ENCODE assay signal across 24 cellular contexts in genomic region chr17:79610151-79610645, GRCh38. TPM values are rescaled to one million over a fixed set of nuclear protein-coding genes. Genes with fewer than 3 reads are reported as not detected.
A peak's percentile ranks its signal among the peaks of the same experiment; 100 is the strongest.
DNase-seq lines count a peak whose midpoint lies in the region; ATAC-seq, FAIRE-seq and TF ChIP-seq lines count a peak whose summit lies in the region.
"Had no signal": no experiment of that assay in that cellular context is flagged by ENCODE, and none has a peak within 500 bp of the region (broad histone marks: within the 10 kb centered on the region; RNA-seq: fewer than 3 reads in every experiment).

No MANE protein-coding gene starts in this region.

- peaks cover 52% of the 10 kb centered on the region for H3K27me3 Mint-ChIP-seq in neural progenitor cell (ENCODE audit: insufficient read depth, low read depth)
- peaks cover 34 to 36% of the 10 kb centered on the region in 2 donors for H3K27me3 Mint-ChIP-seq in CD4-positive, alpha-beta memory T cell

- no peaks in the 10 kb centered on the region for H3K79me1 ChIP-seq in H1 (ENCODE audit: low read depth, low read length)

- no peak overlapping the region for H4K91ac ChIP-seq in H1 (replicated peaks; ENCODE audit: insufficient read length, low read length)

- H3K56ac ChIP-seq in H1 (replicated peaks; ENCODE audit: insufficient read length, low read depth, low read length) = no peak overlapping the region

- no peak overlapping the region for H3K4me3 ChIP-seq in SK-N-SH (ENCODE audit: low read depth in 2 of 2, low read length in 1 of 2)
- peak overlapping the region in 3 of 4 experiments; percentile 23 to 60 (median 27); a peak in 5 of 8 replicates for H3K4me3 ChIP-seq in H1 (ENCODE audit: extremely low read depth in 1 of 4, insufficient read depth in 2 of 4, low read depth in 3 of 4, low read length in 4 of 4)
- H3K4me3 ChIP-seq in neural progenitor cell = peak overlapping the region; percentile 44
- H3K4me3 ChIP-seq in uterus = peak overlapping the region; percentile 26 to 28
- no peak overlapping the region for H3K4me3 ChIP-seq in CD4-positive, alpha-beta memory T cell (ENCODE audit: low read length in 2 of 2)

- peaks cover 38% of the 10 kb centered on the region for H3K4me1 Mint-ChIP-seq in neural progenitor cell
- peaks cover 0 to 5% (median 2%) of the 10 kb centered on the region in 4 donors for H3K4me1 Mint-ChIP-seq in CD4-positive, alpha-beta memory T cell

- no peak for TF ChIP-seq EP300 in SK-N-SH (IDR thresholded peaks at IDR 0.05; ENCODE audit: borderline replicate concordance in 1 of 2, low read depth in 1 of 2, low read length in 1 of 2)
- TF ChIP-seq EP300 in H1 (IDR thresholded peaks at IDR 0.05; ENCODE audit: borderline replicate concordance in 1 of 2, low read depth in 2 of 2, low read length in 2 of 2) = no peak

- DNase-seq in SK-N-SH (peak; percentile 55), H1 (ENCODE audit: low read depth in 1 of 2, low spot score in 2 of 2) (no peak), neural progenitor cell (ENCODE audit: low spot score) (no peak), uterus (no peak)
- no peak for DNase-seq in CD4-positive, alpha-beta memory T cell
- DNase-seq: activated CD4-positive, alpha-beta memory T cell treated with anti-CD3 and anti-CD28 coated beads for 36 hours; activated naive CD4-positive, alpha-beta T cell treated with anti-CD3 and anti-CD28 coated beads for 36 hours; activated T-cell treated with anti-CD3 and anti-CD28 coated beads, Interleukin-2, amount 50 U/mL, for 24 hours; cerebellar nuclear complex; effector memory CD8-positive, alpha-beta T cell; NCI-H1417; NCI-H2107; NCI-H524 treated with DMSO at 0.1 percent for 48 hours had no signal

- no peak overlapping the region for H2BK15ac ChIP-seq in H1 (ENCODE audit: low read length)

- no peak overlapping the region for H2BK5ac ChIP-seq in H1 (ENCODE audit: low read depth, low read length)

- no peak overlapping the region for H2BK120ac ChIP-seq in H1 (replicated peaks; ENCODE audit: low read depth, low read length)

- POLR2A ChIA-PET in SK-N-SH (lab: Yijun Ruan, JAX) = no interaction called here
- POLR2A ChIA-PET in H1 (lab: Charles Lee; ENCODE audit: partially characterized antibody) = no interaction called here
- POLR2A ChIA-PET in CD4-positive, alpha-beta memory T cell (lab: Charles Lee; ENCODE audit: partially characterized antibody) = no interaction called here

- FAIRE-seq in H1 (lab: Jason Lieb, UNC) = no peak
- FAIRE-seq: A204.1, astrocyte, H54 had no signal

- TF ChIP-seq RAD21 in SK-N-SH (IDR thresholded peaks at IDR 0.05; ENCODE audit: low read length) = no peak
- no peak for TF ChIP-seq RAD21 in H1 (IDR thresholded peaks at IDR 0.05 in 1 of 2, conservative IDR thresholded peaks at IDR 0.05 in 1 of 2; ENCODE audit: low read depth in 2 of 2, low read length in 2 of 2)

- intact Hi-C loops in uterus (cut with DNase I; ENCODE audit: low total_unique reads) = no loop called here
- intact Hi-C loops in CD4-positive, alpha-beta memory T cell (cut with micrococcal nuclease) = no loop called here

- ATAC-seq in SK-N-SH treated with all-trans-retinoic acid at 6 μM for 48 hours = no peak
- ATAC-seq in GM18868 (IDR thresholded peaks at IDR 0.05; ENCODE audit: unreplicated experiment) = no peak
- no peak for ATAC-seq in GM18502 (IDR thresholded peaks at IDR 0.05; ENCODE audit: poor library complexity, unreplicated experiment)
- ATAC-seq: effector memory CD8-positive, alpha-beta T cell had no signal

- no peaks in the 10 kb centered on the region for H3K9me2 ChIP-seq in SK-N-SH

- H4K5ac ChIP-seq in H1 (ENCODE audit: insufficient read length, low read depth, low read length) = no peak overlapping the region

- WGBS in SK-N-SH (ENCODE audit: low lambda C conversion rate) = 12% methylated on average over 19 of the region's 54 CpGs
- 6% methylated on average over 18 of the region's 54 CpGs; no CpG with 5 or more reads in 1 of the 2 experiments for WGBS in H1 (ENCODE audit: extremely low coverage in 1 of 2, insufficient coverage in 1 of 2, insufficient read length in 1 of 2, insufficient replicate concordance in 2 of 2, low coverage in 1 of 2, low lambda C conversion rate in 2 of 2, missing lambda C conversion rate in 1 of 2), 2 experiments

- H3F3A ChIP-seq in SK-N-SH (replicated peaks; ENCODE audit: insufficient read depth) (no peaks in the 10 kb centered on the region), neural progenitor cell (ENCODE audit: low read depth) (peaks cover 15% of the 10 kb centered on the region)

- H3K36me3 Mint-ChIP-seq in neural progenitor cell = no peaks in the 10 kb centered on the region
- H3K36me3 Mint-ChIP-seq in CD4-positive, alpha-beta memory T cell = no peaks in the 10 kb centered on the region
- H3K36me3 Mint-ChIP-seq: activated CD4-positive, alpha-beta memory T cell treated with anti-CD3 and anti-CD28 coated beads for 36 hours; WTC11 had no signal

- H3K23ac ChIP-seq in H1 (ENCODE audit: insufficient read length) = no peak overlapping the region

- TF ChIP-seq POLR2A in H1 (IDR thresholded peaks at IDR 0.05; ENCODE audit: control extremely low read depth in 1 of 2, low read depth in 2 of 2, low read length in 2 of 2) = no peak
- no peak for TF ChIP-seq POLR2A in uterus (IDR thresholded peaks at IDR 0.05)

- peaks cover 78% of the 10 kb centered on the region for H3K27me3 ChIP-seq in SK-N-SH (ENCODE audit: insufficient read depth)
- H3K27me3 ChIP-seq in H1 (replicated peaks in 1 of 4; ENCODE audit: control insufficient read depth in 3 of 4, extremely low read depth in 1 of 4, insufficient read depth in 3 of 4, low read length in 3 of 4) = peaks cover 40 to 55% (median 51%) of the 10 kb centered on the region in 4 experiments
- peaks cover 77% of the 10 kb centered on the region for H3K27me3 ChIP-seq in neural progenitor cell
- H3K27me3 ChIP-seq in uterus = no peaks in the 10 kb centered on the region
- H3K27me3 ChIP-seq in CD4-positive, alpha-beta memory T cell (ENCODE audit: insufficient read depth, low read length) = peaks cover 7% of the 10 kb centered on the region

- H3K4ac ChIP-seq in H1 (replicated peaks; ENCODE audit: insufficient read length, low read depth, low read length) = no peak overlapping the region

- H3K4me1 ChIP-seq in SK-N-SH (ENCODE audit: control insufficient read depth in 1 of 2, insufficient read depth in 2 of 2, low read depth in 1 of 2, low read length in 1 of 2) (no peaks in the 10 kb centered on the region), H1 (replicated peaks in 1 of 4; ENCODE audit: control insufficient read depth in 3 of 4, insufficient read depth in 4 of 4, low read length in 3 of 4) (peaks cover 0 to 17% (median 11%) of the 10 kb centered on the region in 4 experiments; a peak in 6 of 7 replicates), neural progenitor cell (peaks cover 26% of the 10 kb centered on the region), uterus (peaks cover 0 to 3% of the 10 kb centered on the region in 2 donors)
- no peaks in the 10 kb centered on the region for H3K4me1 ChIP-seq in CD4-positive, alpha-beta memory T cell (ENCODE audit: insufficient read depth, low read length)

- CTCF ChIA-PET in SK-N-SH (lab: Yijun Ruan, JAX) (interaction anchor here (1.4 to 4.0 kb wide), 4 partner anchors 9 to 209 kb away, joined by 4 to 63 read pairs (median 12); no protein-coding TSS in a partner anchor), H1 (lab: Charles Lee; ENCODE audit: partially characterized antibody) (interaction anchor here (1.3 to 1.7 kb wide), 2 partner anchors 110 to 225 kb away, joined by 3 read pairs; no protein-coding TSS in a partner anchor)
- CTCF ChIA-PET in CD4-positive, alpha-beta memory T cell (lab: Charles Lee; ENCODE audit: partially characterized antibody) = no interaction called here

- no peaks in the 10 kb centered on the region for H3K36me3 ChIP-seq in SK-N-SH (replicated peaks in 1 of 2; ENCODE audit: control insufficient read depth in 1 of 2, insufficient read depth in 2 of 2, low read length in 1 of 2)
- peaks cover 0 to 3% (median 0%) of the 10 kb centered on the region in 4 experiments; a peak in 1 of 8 replicates for H3K36me3 ChIP-seq in H1 (ENCODE audit: control insufficient read depth in 2 of 4, insufficient read depth in 4 of 4, low read length in 3 of 4)
- no peaks in the 10 kb centered on the region for H3K36me3 ChIP-seq in neural progenitor cell
- no peaks in the 10 kb centered on the region for H3K36me3 ChIP-seq in uterus
- H3K36me3 ChIP-seq in CD4-positive, alpha-beta memory T cell (ENCODE audit: insufficient read depth, low read length) = no peaks in the 10 kb centered on the region
- H3K36me3 ChIP-seq: neutrophil had no signal

- H4K8ac ChIP-seq in H1 (ENCODE audit: extremely low read depth, insufficient read depth, low read length) = no peak overlapping the region

- no peak overlapping the region for H3K27ac ChIP-seq in SK-N-SH (ENCODE audit: low read depth in 2 of 2, low read length in 1 of 2)
- no peak overlapping the region for H3K27ac ChIP-seq in H1 (ENCODE audit: low read depth, low read length)
- no peak overlapping the region for H3K27ac ChIP-seq in neural progenitor cell
- H3K27ac ChIP-seq in uterus = no peak overlapping the region
- H3K27ac ChIP-seq in CD4-positive, alpha-beta memory T cell (ENCODE audit: low read depth, low read length) = no peak overlapping the region
- H3K27ac ChIP-seq: neutrophil had no signal

- no peak overlapping the region for H3K14ac ChIP-seq in H1 (ENCODE audit: insufficient read length)

- H4K20me1 ChIP-seq in SK-N-SH (ENCODE audit: insufficient read depth) (no peaks in the 10 kb centered on the region), H1 (replicated peaks in 1 of 2; ENCODE audit: control insufficient read depth in 1 of 2, insufficient read depth in 2 of 2, low read length in 2 of 2) (peaks cover 0 to 9% of the 10 kb centered on the region in 2 experiments), neural progenitor cell (ENCODE audit: low read depth) (peaks cover 40% of the 10 kb centered on the region)

- H3K9ac ChIP-seq in SK-N-SH (no peak overlapping the region), H1 (replicated peaks in 1 of 4; ENCODE audit: extremely low read depth in 1 of 4, low read depth in 3 of 4, low read length in 3 of 4) (no peak overlapping the region), neural progenitor cell (no peak overlapping the region)

- no peak overlapping the region for H2BK12ac ChIP-seq in H1 (ENCODE audit: low read depth, low read length)

- H2BK20ac ChIP-seq in H1 (ENCODE audit: low read length) = no peak overlapping the region

- H2AFZ ChIP-seq in SK-N-SH (ENCODE audit: low read depth) (no peak overlapping the region), H1 (ENCODE audit: low read length) (no peak overlapping the region), neural progenitor cell (replicated peaks) (no peak overlapping the region)

- no peak for TF ChIP-seq CTCF in SK-N-SH (IDR thresholded peaks at IDR 0.05)
- TF ChIP-seq CTCF in H1 (IDR thresholded peaks at IDR 0.05; ENCODE audit: control extremely low read depth in 1 of 3, insufficient read depth in 1 of 3, low read depth in 1 of 3, low read length in 3 of 3) = no peak
- no peak for TF ChIP-seq CTCF in neural progenitor cell (IDR thresholded peaks at IDR 0.05)
- TF ChIP-seq CTCF in uterus (IDR thresholded peaks at IDR 0.05) = no peak

- H3K18ac ChIP-seq in H1 (ENCODE audit: extremely low read depth, low read length) = no peak overlapping the region

- H3K27ac Mint-ChIP-seq in neural progenitor cell = no peak overlapping the region
- no peak overlapping the region for H3K27ac Mint-ChIP-seq in CD4-positive, alpha-beta memory T cell
- H3K27ac Mint-ChIP-seq: activated CD4-positive, alpha-beta memory T cell treated with anti-CD3 and anti-CD28 coated beads for 36 hours; activated naive CD4-positive, alpha-beta T cell treated with anti-CD3 and anti-CD28 coated beads for 36 hours; activated T-cell treated with anti-CD3 and anti-CD28 coated beads, Interleukin-2, amount 50 U/mL, for 24 hours; effector memory CD8-positive, alpha-beta T cell; WTC11 had no signal

- H3K79me2 ChIP-seq in SK-N-SH (ENCODE audit: insufficient read depth) = no peaks in the 10 kb centered on the region
- H3K79me2 ChIP-seq in H1 (ENCODE audit: control insufficient read depth in 1 of 2, insufficient read depth in 2 of 2, low read length in 2 of 2) = no peaks in the 10 kb centered on the region
- H3K79me2 ChIP-seq in neural progenitor cell (ENCODE audit: low read depth) = no peaks in the 10 kb centered on the region

- H3K4me2 ChIP-seq in SK-N-SH = no peak overlapping the region
- H3K4me2 ChIP-seq in H1 (ENCODE audit: insufficient read depth in 1 of 2, low read depth in 2 of 2, low read length in 2 of 2) = peak overlapping the region; percentile 69 to 73
- peak overlapping the region; percentile 89 for H3K4me2 ChIP-seq in neural progenitor cell

- peak overlapping the region; percentile 67 for H3K4me3 Mint-ChIP-seq in neural progenitor cell
- no peak overlapping the region for H3K4me3 Mint-ChIP-seq in CD4-positive, alpha-beta memory T cell
- H3K4me3 Mint-ChIP-seq: activated CD4-positive, alpha-beta memory T cell treated with anti-CD3 and anti-CD28 coated beads for 36 hours; activated naive CD4-positive, alpha-beta T cell treated with anti-CD3 and anti-CD28 coated beads for 36 hours; activated T-cell treated with anti-CD3 and anti-CD28 coated beads, Interleukin-2, amount 50 U/mL, for 24 hours; effector memory CD8-positive, alpha-beta T cell had no signal

- H3K9me3 Mint-ChIP-seq in neural progenitor cell = peaks cover 3% of the 10 kb centered on the region
- peaks cover 0 to 2% (median 0%) of the 10 kb centered on the region in 8 donors for H3K9me3 Mint-ChIP-seq in CD4-positive, alpha-beta memory T cell
- H3K9me3 Mint-ChIP-seq: activated CD4-positive, alpha-beta memory T cell treated with anti-CD3 and anti-CD28 coated beads for 36 hours; activated naive CD4-positive, alpha-beta T cell treated with anti-CD3 and anti-CD28 coated beads for 36 hours; activated T-cell treated with anti-CD3 and anti-CD28 coated beads, Interleukin-2, amount 50 U/mL, for 24 hours; effector memory CD8-positive, alpha-beta T cell; WTC11 had no signal

- H2AK5ac ChIP-seq in H1 (ENCODE audit: low read depth, low read length) = no peak overlapping the region

- peaks cover 7% of the 10 kb centered on the region; the same call in 1 of the 2 replicates for H3K23me2 ChIP-seq in H1 (ENCODE audit: low read depth, low read length)

- no peaks in the 10 kb centered on the region for H3K9me3 ChIP-seq in SK-N-SH
- no peaks in the 10 kb centered on the region for H3K9me3 ChIP-seq in H1 (ENCODE audit: insufficient read depth in 2 of 2, low read depth in 1 of 2, low read length in 1 of 2)
- no peaks in the 10 kb centered on the region for H3K9me3 ChIP-seq in neural progenitor cell (ENCODE audit: low read depth)
- no peaks in the 10 kb centered on the region for H3K9me3 ChIP-seq in uterus
- H3K9me3 ChIP-seq in CD4-positive, alpha-beta memory T cell (ENCODE audit: control insufficient read depth in 1 of 2, low read length in 2 of 2) = no peaks in the 10 kb centered on the region
- H3K9me3 ChIP-seq: neutrophil had no signal

RNA-seq across cellular contexts. Expression of gene RBFOX3, which starts 0.7 kb away (rescaled TPM):
- polyA plus RNA-seq in SK-N-SH (2012; rRNA removed) (not detected in 2 replicates), H1 (2011; rRNA removed) (8.0 and 13.9 TPM in 2 replicates)
- 0.04 TPM in 1 of 2 replicates, not detected in the other for polyA plus RNA-seq in SK-N-SH (2012; cell fraction: cytosol; rRNA removed)
- polyA plus RNA-seq in SK-N-SH (2012; cell fraction: nucleus; rRNA removed) = 0.04 and 0.12 TPM in 2 replicates
- total RNA-seq in H1 (2021; fragmentation: NEBNext Ultra II Directional; extraction: Animal tissue kit (Norgen Biotek cat#: 25700)) = 19.7 and 26.2 TPM in 2 replicates
- 10.0 TPM for polyA plus RNA-seq in H1 (2011; cell fraction: cytosol; rRNA removed)
- polyA plus RNA-seq in H1 (2011; cell fraction: nucleus; rRNA removed) = 20.8 TPM
- polyA plus RNA-seq in H1 (2012, experiment 1 of 2) = 17.5 to 29.6 TPM (median 23.9 TPM) in 4 replicates
- 11.2 TPM for polyA plus RNA-seq in H1 (2012, experiment 2 of 2)
- polyA plus RNA-seq in H1 (2013, experiment 1 of 2) = 33.0 TPM
- polyA plus RNA-seq in H1 (2013, experiment 2 of 2) = 28.2 TPM
- polyA minus RNA-seq in H1 (2011; rRNA and poly(A)+ RNA removed) = 1.9 and 2.5 TPM in 2 replicates
- polyA minus RNA-seq in H1 (2011; cell fraction: cytosol; rRNA and poly(A)+ RNA removed) = 6.4 TPM
- 14.4 TPM for polyA minus RNA-seq in H1 (2011; cell fraction: nucleus; rRNA and poly(A)+ RNA removed)
- total RNA-seq in neural progenitor cell (ENCODE audit: low replicate concordance) (0.30 and 1.6 TPM in 2 replicates), uterus (1 to 10 TPM in 3 of 4 donors, under 1 TPM in 1; 0.69 to 5.3 (median 2.7) TPM)
- total RNA-seq in CD4-positive, alpha-beta memory T cell = not detected
- under 1 TPM in 1 of 2 donors, not detected in 1; 0.15 TPM for polyA plus RNA-seq in CD4-positive, alpha-beta memory T cell
- total RNA-seq: activated CD4-positive, alpha-beta memory T cell treated with anti-CD3 and anti-CD28 coated beads for 36 hours; activated naive CD4-positive, alpha-beta T cell treated with anti-CD3 and anti-CD28 coated beads for 36 hours; fibroblast of lung; liver; T-helper 2 cell treated with Interferon-gamma antibody and Interleukin-4, amounts not matched to agents 100 ng/mL and 5 ng/mL, for 36 hours had no signal
- polyA plus RNA-seq: fibroblast of lung had no signal

Comparison
In these comparisons a context has a peak if more than half of its experiments do, and no peak if none do; other contexts are left out.
1. H3K4me3 ChIP-seq: peak in H1 (3 of 4), neural progenitor cell (single experiment) and uterus (2 of 2); none in SK-N-SH (0 of 2) and CD4-positive, alpha-beta memory T cell (0 of 2).